In genomic region chr6:709471-710056, GRCh38 we compare ENCODE assay signal across 18 cellular contexts. TPM values are rescaled to one million over a fixed set of nuclear protein-coding genes. Genes with fewer than 3 reads are reported as not detected.
DNase-seq lines count a peak whose midpoint lies in the region; ATAC-seq and TF ChIP-seq lines count a peak whose summit lies in the region.
"Had no signal": no experiment of that assay in that cellular context is flagged by ENCODE, and none has a peak within 500 bp of the region (broad histone marks: within the 10 kb centered on the region; RNA-seq: fewer than 3 reads in every experiment).

No MANE protein-coding gene starts in this region.

- BruUV-seq in PC-3 (replicated peaks; lab: Mats Ljungman, UMichigan) = no TSS peak

- CTCF ChIA-PET in PC-3 (lab: Charles Lee) = no interaction called here

- no peaks in the 10 kb centered on the region for H4K20me1 ChIP-seq in PC-3 (ENCODE audit: low read length)

- H3K4me1 ChIP-seq in PC-3 (ENCODE audit: insufficient read depth, low read length) (peaks cover 27% of the 10 kb centered on the region), endocrine pancreas (ENCODE audit: control insufficient read depth, insufficient read depth, low read length) (peaks cover 22% of the 10 kb centered on the region)

- H3K9me3 Mint-ChIP-seq in T-helper 1 cell treated with Interleukin-12 subunit alpha and Interleukin-12 subunit beta and Interleukin-4 antibody, amounts not matched to agents 30 μg/mL and 1 μg/mL, for 36 hours = no peaks in the 10 kb centered on the region
- no peaks in the 10 kb centered on the region for H3K9me3 Mint-ChIP-seq in osteocyte (ENCODE audit: unreplicated experiment)
- H3K9me3 Mint-ChIP-seq: dendritic cell treated with granulocyte-macrophage colony-stimulating factor and Interleukin-4, amounts not matched to agents 40 ng/mL and 50 ng/mL, for 4 days had no signal

- H3K9me2 ChIP-seq in PC-3 (replicated peaks; ENCODE audit: low read length) = no peaks in the 10 kb centered on the region

- no peaks in the 10 kb centered on the region for H3K36me3 Mint-ChIP-seq in T-helper 1 cell treated with Interleukin-12 subunit alpha and Interleukin-12 subunit beta and Interleukin-4 antibody, amounts not matched to agents 30 μg/mL and 1 μg/mL, for 36 hours (ENCODE audit: low read depth)
- H3K36me3 Mint-ChIP-seq in osteocyte (ENCODE audit: unreplicated experiment) = no peaks in the 10 kb centered on the region

- no peaks in the 10 kb centered on the region for H3K9me3 ChIP-seq in PC-3 (ENCODE audit: low read length)
- H3K9me3 ChIP-seq in endocrine pancreas (ENCODE audit: control insufficient read depth, low read length) = no peaks in the 10 kb centered on the region
- H3K9me3 ChIP-seq: left ventricle myocardium inferior, neutrophil had no signal

- DNase-seq in T-helper 1 cell = no peak
- no peak for DNase-seq in PC-3
- no peak for DNase-seq in osteocyte (ENCODE audit: extremely low spot score, unreplicated experiment)
- DNase-seq in NCI-H1048 (lab: John Stamatoyannopoulos, UW) = no peak
- no peak for DNase-seq in NCI-H2107 treated with DMSO at 0.1 percent for 48 hours (lab: John Stamatoyannopoulos, UW; ENCODE audit: unreplicated experiment)
- DNase-seq: aorta; GOT3; left ventricle myocardium inferior; NCI-H2107; NK-92 treated with Interleukin-12 subunit alpha and Interleukin-12 subunit beta, amount 100 ng/mL, for 24 hours; SHP77; stimulated activated naive CD4-positive, alpha-beta T cell had no signal

- H3F3A ChIP-seq in PC-3 (ENCODE audit: low read length, unreplicated experiment) = no peaks in the 10 kb centered on the region

- no peak overlapping the region for H3K27ac ChIP-seq in PC-3 (ENCODE audit: low read length)
- H3K27ac ChIP-seq: neutrophil had no signal

- intact Hi-C loops in PC-3 (cut with micrococcal nuclease) = no loop called here

- peak overlapping the region; percentile 92 for H2AFZ ChIP-seq in PC-3 (ENCODE audit: low read length)

- H3K9ac ChIP-seq in PC-3 (ENCODE audit: low read length) = peak overlapping the region; percentile 74; the same call in 1 of the 2 replicates
- H3K9ac ChIP-seq in endocrine pancreas (ENCODE audit: control insufficient read depth, insufficient read depth, low read length) = no peak overlapping the region

- ATAC-seq in PC-3 (no peak), HG02884 (IDR thresholded peaks at IDR 0.05; ENCODE audit: unreplicated experiment) (no peak)

- POLR2A ChIA-PET in PC-3 (lab: Charles Lee; ENCODE audit: unreplicated experiment) = no interaction called here

- no peaks in the 10 kb centered on the region for H3K27me3 Mint-ChIP-seq in T-helper 1 cell treated with Interleukin-12 subunit alpha and Interleukin-12 subunit beta and Interleukin-4 antibody, amounts not matched to agents 30 μg/mL and 1 μg/mL, for 36 hours (ENCODE audit: low read depth)
- H3K27me3 Mint-ChIP-seq in osteocyte (ENCODE audit: unreplicated experiment) = no peaks in the 10 kb centered on the region

- no peaks in the 10 kb centered on the region for H3K27me3 ChIP-seq in PC-3 (ENCODE audit: low read length)
- no peaks in the 10 kb centered on the region for H3K27me3 ChIP-seq in endocrine pancreas (ENCODE audit: control insufficient read depth, insufficient read depth, low read length)

- peaks cover 38% of the 10 kb centered on the region for H3K4me1 Mint-ChIP-seq in T-helper 1 cell treated with Interleukin-12 subunit alpha and Interleukin-12 subunit beta and Interleukin-4 antibody, amounts not matched to agents 30 μg/mL and 1 μg/mL, for 36 hours (ENCODE audit: low read depth)
- H3K4me1 Mint-ChIP-seq in osteocyte (ENCODE audit: unreplicated experiment) = peaks cover 61% of the 10 kb centered on the region

- H3K79me2 ChIP-seq in PC-3 (ENCODE audit: low read length) = no peaks in the 10 kb centered on the region

- peak overlapping the region; percentile 94 for H3K4me2 ChIP-seq in PC-3 (ENCODE audit: low read length)

- H3K36me3 ChIP-seq in PC-3 (ENCODE audit: low read depth, low read length) (no peaks in the 10 kb centered on the region), endocrine pancreas (ENCODE audit: control insufficient read depth, insufficient read depth, low read length) (no peaks in the 10 kb centered on the region)
- H3K36me3 ChIP-seq: left ventricle myocardium inferior, neutrophil had no signal

- TF ChIP-seq CTCF in PC-3 (conservative IDR thresholded peaks at IDR 0.05; ENCODE audit: low read depth, low read length) (no peak), osteocyte (IDR thresholded peaks at IDR 0.05) (no peak)

- peak overlapping the region; percentile 99 for H3K27ac Mint-ChIP-seq in T-helper 1 cell treated with Interleukin-12 subunit alpha and Interleukin-12 subunit beta and Interleukin-4 antibody, amounts not matched to agents 30 μg/mL and 1 μg/mL, for 36 hours
- peak overlapping the region; percentile 99 for H3K27ac Mint-ChIP-seq in osteocyte (ENCODE audit: unreplicated experiment)

- peak overlapping the region; percentile 94 for H3K4me3 Mint-ChIP-seq in T-helper 1 cell treated with Interleukin-12 subunit alpha and Interleukin-12 subunit beta and Interleukin-4 antibody, amounts not matched to agents 30 μg/mL and 1 μg/mL, for 36 hours
- peak overlapping the region; percentile 22 for H3K4me3 Mint-ChIP-seq in osteocyte (ENCODE audit: unreplicated experiment)

- H3K4me3 ChIP-seq in PC-3 (ENCODE audit: low read length) (peak overlapping the region; percentile 79; the same call in 1 of the 2 replicates), endocrine pancreas (ENCODE audit: control insufficient read depth, insufficient read depth, low read length) (peak overlapping the region; percentile 71)

RNA-seq across cellular contexts. Expression of gene EXOC2, which starts 16.6 kb away (rescaled TPM):
- total RNA-seq in PC-3 (2014; rRNA removed) = 24.8 and 27.7 TPM in 2 replicates
- total RNA-seq in osteocyte = 29.9 and 30.1 TPM in 2 replicates

RNA-seq across cellular contexts. Expression of gene HUS1B, which starts 52.7 kb away (rescaled TPM):
- 3.1 and 4.2 TPM in 2 replicates for total RNA-seq in PC-3 (2014; rRNA removed)
- total RNA-seq in osteocyte = 1.3 and 1.8 TPM in 2 replicates
- total RNA-seq: G401, left ventricle myocardium inferior had no signal
